ENCODE assay signal across 1 cellular context in the genomic region with DNA sequence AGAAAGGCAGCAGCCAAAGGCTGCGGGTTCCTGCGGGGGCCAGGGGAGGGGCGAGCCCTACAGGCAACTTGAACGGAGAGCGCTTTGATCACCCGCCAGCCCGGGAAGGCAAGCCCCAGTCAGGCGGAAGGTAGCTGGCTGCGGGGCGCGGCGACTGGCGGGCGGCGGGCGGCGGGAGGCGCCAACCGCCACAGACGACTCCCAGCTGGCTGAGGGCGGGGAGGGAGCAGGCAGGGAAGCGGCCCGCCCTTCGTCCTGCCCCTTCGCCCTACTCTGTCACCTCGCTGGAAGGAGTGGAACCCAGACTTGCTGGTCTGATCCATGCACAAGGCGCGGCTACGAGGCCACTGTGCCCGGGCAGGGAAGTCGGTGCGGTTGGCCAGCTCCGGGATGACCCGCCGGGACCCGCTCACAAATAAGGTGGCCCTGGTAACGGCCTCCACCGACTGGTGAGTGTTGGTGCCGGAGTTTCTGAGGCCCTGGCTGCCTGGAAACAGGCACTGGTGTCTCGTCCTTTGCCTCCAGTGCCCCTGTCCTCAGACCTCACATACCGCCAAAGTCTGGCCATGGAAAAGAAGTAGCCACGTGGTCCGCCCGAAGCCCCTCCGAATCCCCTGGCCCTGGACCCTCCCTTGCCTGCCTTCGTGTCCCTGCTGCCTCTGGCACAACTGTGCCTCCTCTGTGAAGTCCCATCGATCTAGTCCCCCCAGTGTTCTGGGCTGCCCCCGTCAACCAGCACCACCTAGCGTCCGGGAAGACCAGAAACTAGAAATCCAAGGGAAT.
TF ChIP-seq lines count a peak whose summit lies in the region.
"Not testable (repeated sequence)": the region's sequence is repeated elsewhere in the genome, so short reads cannot be mapped to it uniquely, and the experiment has no call there.

No MANE protein-coding gene starts in this region.

TF ChIP-seq in HepG2, 621 proteins besides CTCF, POLR2A, EP300 and RAD21 (continues in another document):
- TF ChIP-seq ZZZ3 (CRISPR knock-in tag; IDR thresholded peaks at IDR 0.05; ENCODE audit: borderline replicate concordance) (peak; percentile 90), ZBTB26 (CRISPR knock-in tag; IDR thresholded peaks at IDR 0.05; ENCODE audit: borderline replicate concordance) (peak; percentile 78; the same call in 1 of the 2 replicates), POLR2G (IDR thresholded peaks at IDR 0.05; ENCODE audit: low read depth, low read length) (peak; percentile 79), MTERF4 (CRISPR knock-in tag; IDR thresholded peaks at IDR 0.05) (peak; percentile 98), MXD3 (CRISPR knock-in tag; IDR thresholded peaks at IDR 0.05) (peak; percentile 79; the same call in 1 of the 2 replicates), ZFX (CRISPR knock-in tag; IDR thresholded peaks at IDR 0.05; ENCODE audit: low read depth) (peak; percentile 91), TIGD3 (CRISPR knock-in tag; IDR thresholded peaks at IDR 0.05; ENCODE audit: borderline replicate concordance) (0 out of 2 replicates have a peak, but pooled peaks have one; percentile 52), NFKB2 (CRISPR knock-in tag; IDR thresholded peaks at IDR 0.05; ENCODE audit: borderline replicate concordance) (peak; percentile 85; the same call in 1 of the 2 replicates), ZNF138 (CRISPR knock-in tag; IDR thresholded peaks at IDR 0.05; ENCODE audit: low read depth) (peak; percentile 22; the same call in 1 of the 2 replicates), TOPORS (CRISPR knock-in tag; IDR thresholded peaks at IDR 0.05) (peak; percentile 81; the same call in 1 of the 2 replicates), ARNTL (CRISPR knock-in tag; IDR thresholded peaks at IDR 0.05) (0 out of 2 replicates have a peak, but pooled peaks have one; percentile 56), ZNF816 (CRISPR knock-in tag; IDR thresholded peaks at IDR 0.05; ENCODE audit: borderline replicate concordance) (peak; percentile 50; the same call in 1 of the 2 replicates), ZBTB3 (CRISPR knock-in tag; IDR thresholded peaks at IDR 0.05; ENCODE audit: borderline replicate concordance, low read depth) (peak; percentile 75; the same call in 1 of the 2 replicates), ZBTB38 (CRISPR knock-in tag; IDR thresholded peaks at IDR 0.05) (peak; percentile 59; the same call in 1 of the 2 replicates), MEIS2 (CRISPR knock-in tag; IDR thresholded peaks at IDR 0.05) (peak; percentile 41; the same call in 1 of the 2 replicates), TBX2 (CRISPR knock-in tag; IDR thresholded peaks at IDR 0.05; ENCODE audit: borderline replicate concordance) (peak; percentile 63; the same call in 1 of the 2 replicates), TCF7 (IDR thresholded peaks at IDR 0.05; ENCODE audit: low read depth) (peak; percentile 66; the same call in 1 of the 2 replicates), ZNF160 (CRISPR knock-in tag; IDR thresholded peaks at IDR 0.05) (peak; percentile 56; the same call in 1 of the 2 replicates), AHR (CRISPR knock-in tag; IDR thresholded peaks at IDR 0.05) (peak; percentile 55; the same call in 1 of the 2 replicates), ZNF616 (CRISPR knock-in tag; IDR thresholded peaks at IDR 0.05; ENCODE audit: low read depth) (peak; percentile 66; the same call in 1 of the 2 replicates), ZSCAN5A (CRISPR knock-in tag; IDR thresholded peaks at IDR 0.05; ENCODE audit: borderline replicate concordance) (peak; percentile 91), ZNF296 (CRISPR knock-in tag; conservative IDR thresholded peaks at IDR 0.05) (peak; percentile 70; the same call in 1 of the 2 replicates), ZNF275 (CRISPR knock-in tag; IDR thresholded peaks at IDR 0.05; ENCODE audit: borderline replicate concordance) (peak; percentile 56; the same call in 1 of the 2 replicates), FOXP1 (CRISPR knock-in tag; IDR thresholded peaks at IDR 0.05) (peak; percentile 18; the same call in 1 of the 2 replicates), KLF12 (CRISPR knock-in tag; IDR thresholded peaks at IDR 0.05; ENCODE audit: borderline replicate concordance) (peak; percentile 57; the same call in 1 of the 2 replicates), HIC2 (CRISPR knock-in tag; IDR thresholded peaks at IDR 0.05; ENCODE audit: low read depth) (peak; percentile 69), ZNF619 (CRISPR knock-in tag; IDR thresholded peaks at IDR 0.05) (0 out of 2 replicates have a peak, but pooled peaks have one; percentile 70), ZNF709 (CRISPR knock-in tag; IDR thresholded peaks at IDR 0.05) (peak; percentile 94), RELA (CRISPR knock-in tag; IDR thresholded peaks at IDR 0.05) (peak; percentile 57), ZNF431 (CRISPR knock-in tag; IDR thresholded peaks at IDR 0.05; ENCODE audit: borderline replicate concordance, low read depth) (0 out of 2 replicates have a peak, but pooled peaks have one; percentile 24)
- TF ChIP-seq, protein P1, sequence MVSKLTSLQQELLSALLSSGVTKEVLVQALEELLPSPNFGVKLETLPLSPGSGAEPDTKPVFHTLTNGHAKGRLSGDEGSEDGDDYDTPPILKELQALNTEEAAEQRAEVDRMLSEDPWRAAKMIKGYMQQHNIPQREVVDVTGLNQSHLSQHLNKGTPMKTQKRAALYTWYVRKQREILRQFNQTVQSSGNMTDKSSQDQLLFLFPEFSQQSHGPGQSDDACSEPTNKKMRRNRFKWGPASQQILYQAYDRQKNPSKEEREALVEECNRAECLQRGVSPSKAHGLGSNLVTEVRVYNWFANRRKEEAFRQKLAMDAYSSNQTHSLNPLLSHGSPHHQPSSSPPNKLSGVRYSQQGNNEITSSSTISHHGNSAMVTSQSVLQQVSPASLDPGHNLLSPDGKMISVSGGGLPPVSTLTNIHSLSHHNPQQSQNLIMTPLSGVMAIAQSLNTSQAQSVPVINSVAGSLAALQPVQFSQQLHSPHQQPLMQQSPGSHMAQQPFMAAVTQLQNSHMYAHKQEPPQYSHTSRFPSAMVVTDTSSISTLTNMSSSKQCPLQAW (CRISPR knock-in tag; IDR thresholded peaks at IDR 0.05): peak; percentile 93
- not testable (repeated sequence) for TF ChIP-seq FOXP1 (IDR thresholded peaks at IDR 0.05)
- TF ChIP-seq, protein P2, sequence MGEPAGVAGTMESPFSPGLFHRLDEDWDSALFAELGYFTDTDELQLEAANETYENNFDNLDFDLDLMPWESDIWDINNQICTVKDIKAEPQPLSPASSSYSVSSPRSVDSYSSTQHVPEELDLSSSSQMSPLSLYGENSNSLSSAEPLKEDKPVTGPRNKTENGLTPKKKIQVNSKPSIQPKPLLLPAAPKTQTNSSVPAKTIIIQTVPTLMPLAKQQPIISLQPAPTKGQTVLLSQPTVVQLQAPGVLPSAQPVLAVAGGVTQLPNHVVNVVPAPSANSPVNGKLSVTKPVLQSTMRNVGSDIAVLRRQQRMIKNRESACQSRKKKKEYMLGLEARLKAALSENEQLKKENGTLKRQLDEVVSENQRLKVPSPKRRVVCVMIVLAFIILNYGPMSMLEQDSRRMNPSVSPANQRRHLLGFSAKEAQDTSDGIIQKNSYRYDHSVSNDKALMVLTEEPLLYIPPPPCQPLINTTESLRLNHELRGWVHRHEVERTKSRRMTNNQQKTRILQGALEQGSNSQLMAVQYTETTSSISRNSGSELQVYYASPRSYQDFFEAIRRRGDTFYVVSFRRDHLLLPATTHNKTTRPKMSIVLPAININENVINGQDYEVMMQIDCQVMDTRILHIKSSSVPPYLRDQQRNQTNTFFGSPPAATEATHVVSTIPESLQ (CRISPR knock-in tag; conservative IDR thresholded peaks at IDR 0.05): 0 out of 2 replicates have a peak, but pooled peaks have one; percentile 28
- TF ChIP-seq, protein P3, sequence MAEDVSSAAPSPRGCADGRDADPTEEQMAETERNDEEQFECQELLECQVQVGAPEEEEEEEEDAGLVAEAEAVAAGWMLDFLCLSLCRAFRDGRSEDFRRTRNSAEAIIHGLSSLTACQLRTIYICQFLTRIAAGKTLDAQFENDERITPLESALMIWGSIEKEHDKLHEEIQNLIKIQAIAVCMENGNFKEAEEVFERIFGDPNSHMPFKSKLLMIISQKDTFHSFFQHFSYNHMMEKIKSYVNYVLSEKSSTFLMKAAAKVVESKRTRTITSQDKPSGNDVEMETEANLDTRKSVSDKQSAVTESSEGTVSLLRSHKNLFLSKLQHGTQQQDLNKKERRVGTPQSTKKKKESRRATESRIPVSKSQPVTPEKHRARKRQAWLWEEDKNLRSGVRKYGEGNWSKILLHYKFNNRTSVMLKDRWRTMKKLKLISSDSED (CRISPR knock-in tag; IDR thresholded peaks at IDR 0.05): 0 out of 2 replicates have a peak, but pooled peaks have one; percentile 12
